7 cellular contexts compared by ENCODE assay signal in the genomic region with DNA sequence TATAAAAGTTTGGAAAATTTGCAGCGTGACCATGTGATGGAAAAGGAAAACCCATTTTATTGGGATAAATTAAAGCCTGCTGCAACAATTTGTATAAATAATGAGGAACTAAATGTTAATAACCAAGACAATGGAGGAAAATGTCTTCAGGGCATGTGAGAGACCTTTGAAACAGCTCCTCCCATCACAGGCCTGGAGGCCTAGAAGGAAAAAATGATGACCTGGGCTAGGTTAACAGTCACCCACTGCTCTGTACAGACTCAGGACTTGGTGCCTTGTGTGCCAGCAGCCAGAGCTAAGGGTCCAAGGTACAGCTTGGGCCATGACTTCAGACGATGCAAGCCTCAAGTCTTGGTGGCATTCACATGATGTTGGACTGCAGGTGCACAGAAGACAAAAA. TPM values are rescaled to one million over a fixed set of nuclear protein-coding genes. Genes with fewer than 3 reads are reported as not detected.
"Had no signal": no experiment of that assay in that cellular context is flagged by ENCODE, and none has a peak within 500 bp of the region (broad histone marks: within the 10 kb centered on the region; RNA-seq: fewer than 3 reads in every experiment).

No MANE protein-coding gene starts in this region.

- H3K4me3 ChIP-seq: GM12878 had no signal

- ATAC-seq: GM12878 had no signal

- DNase-seq: GDM1, GF-D8 had no signal

- FAIRE-seq: GM12878, GM12891, GM12892, GM18507, GM19239 had no signal

RNA-seq across cellular contexts. Expression of gene UGT3A1, which starts 22.0 kb away (rescaled TPM):
- total RNA-seq: GM12878 had no signal
- polyA plus RNA-seq: GM12878 had no signal
